In genomic region chr1:1157914-1158710, GRCh38 we compare ENCODE assay signal across 8 cellular contexts. TPM values are rescaled to one million over a fixed set of nuclear protein-coding genes. Genes with fewer than 3 reads are reported as not detected.
DNase-seq lines count a peak whose midpoint lies in the region; ATAC-seq and TF ChIP-seq lines count a peak whose summit lies in the region.

No MANE protein-coding gene starts in this region.

- no peaks in the 10 kb centered on the region for H3K27me3 Mint-ChIP-seq in activated naive CD8-positive, alpha-beta T cell treated with anti-CD3 and anti-CD28 coated beads, Interleukin-2, amount 10 ng/mL, durations not matched to agents 7 days and 5 days

- peaks cover 3% of the 10 kb centered on the region for H3K36me3 Mint-ChIP-seq in activated naive CD8-positive, alpha-beta T cell treated with anti-CD3 and anti-CD28 coated beads, Interleukin-2, amount 10 ng/mL, durations not matched to agents 7 days and 5 days

- H3K4me3 ChIP-seq in BE2C (ENCODE audit: low read depth, low read length) (peak overlapping the region; percentile 65), osteoblast (ENCODE audit: insufficient read depth, low read length) (peak overlapping the region; percentile 72)

- H3K27ac ChIP-seq in osteoblast (ENCODE audit: low read depth, low read length), result peak overlapping the region; percentile 41

- peak overlapping the region; percentile 56 for H3K27ac Mint-ChIP-seq in activated naive CD8-positive, alpha-beta T cell treated with anti-CD3 and anti-CD28 coated beads, Interleukin-2, amount 10 ng/mL, durations not matched to agents 7 days and 5 days

- H3K79me2 ChIP-seq in osteoblast (ENCODE audit: insufficient read depth, low read length), result no peaks in the 10 kb centered on the region

- H2AFZ ChIP-seq in osteoblast (ENCODE audit: low read length), result peak overlapping the region; percentile 78

- H3K9me3 Mint-ChIP-seq in activated naive CD8-positive, alpha-beta T cell treated with anti-CD3 and anti-CD28 coated beads, Interleukin-2, amount 10 ng/mL, durations not matched to agents 7 days and 5 days, result peaks cover 7% of the 10 kb centered on the region

- H3K4me1 ChIP-seq in BE2C, result 0 out of 2 replicates have a peak, but pooled peaks cover 4% of the 10 kb centered on the region
- H3K4me1 ChIP-seq in osteoblast (ENCODE audit: insufficient read depth, low read length), result peaks cover 8% of the 10 kb centered on the region

- no peaks in the 10 kb centered on the region for H3K36me3 ChIP-seq in BE2C
- H3K36me3 ChIP-seq in osteoblast (ENCODE audit: insufficient read depth, low read length), result no peaks in the 10 kb centered on the region

- DNase-seq in BE2C, result peak; percentile 45
- DNase-seq in NCI-H146 treated with DMSO at 0.1 percent for 48 hours (lab: John Stamatoyannopoulos, UW; ENCODE audit: unreplicated experiment), result peak; percentile 25
- peak; percentile 73 for DNase-seq in activated naive CD8-positive, alpha-beta T cell treated with anti-CD3 and anti-CD28 coated beads, Interleukin-2, amount 10 ng/mL, durations not matched to agents 7 days and 5 days
- DNase-seq in cardiac septum (ENCODE audit: low spot score), result peak; percentile 83
- peak; percentile 98 for DNase-seq in osteoblast (ENCODE audit: insufficient read length, low spot score, missing footprints)
- no peak for DNase-seq in NK-92 treated with Interleukin-12 subunit alpha and Interleukin-12 subunit beta, amount 100 ng/mL, for 24 hours (lab: John Stamatoyannopoulos, UW)
- DNase-seq in DMS114 treated with DMSO at 0.1 percent for 48 hours (lab: John Stamatoyannopoulos, UW; ENCODE audit: unreplicated experiment), result no peak

- intact Hi-C loops in cardiac septum (cut with DNase I), result loop anchor here (5.0 kb wide), 1 partner anchor 74 kb away; the partner anchor contains the start of genes B3GALT6 and SDF4

- no peaks in the 10 kb centered on the region for H3K9me3 ChIP-seq in BE2C
- no peaks in the 10 kb centered on the region for H3K9me3 ChIP-seq in osteoblast (ENCODE audit: low read depth, low read length)

- no peaks in the 10 kb centered on the region for H4K20me1 ChIP-seq in osteoblast (ENCODE audit: insufficient read depth, low read length)

- POLR2A ChIA-PET in activated naive CD8-positive, alpha-beta T cell treated with anti-CD3 and anti-CD28 coated beads, Interleukin-2, amount 10 ng/mL, durations not matched to agents 7 days and 5 days (lab: Charles Lee), result interaction anchor here (1.2 to 2.9 kb wide), 6 partner anchors 14 to 115 kb away, joined by 3 to 12 read pairs (median 6); partner anchors contain the start of genes B3GALT6, SDF4, TTLL10 and UBE2J2

- peak; percentile 49 for ATAC-seq in GM19455 (IDR thresholded peaks at IDR 0.05; ENCODE audit: unreplicated experiment)
- ATAC-seq in activated naive CD8-positive, alpha-beta T cell treated with anti-CD3 and anti-CD28 coated beads, Interleukin-2, amount 10 ng/mL, durations not matched to agents 7 days and 5 days (ENCODE audit: low read depth), result peak; percentile 71

- H3K27me3 ChIP-seq in BE2C (no peaks in the 10 kb centered on the region), osteoblast (ENCODE audit: insufficient read depth, low read length) (no peaks in the 10 kb centered on the region)

- TF ChIP-seq CTCF in BE2C (IDR thresholded peaks at IDR 0.05; ENCODE audit: low read depth, low read length) (no peak), osteoblast (IDR thresholded peaks at IDR 0.05; ENCODE audit: extremely low read depth, low read depth, low read length) (no peak)

- H3K4me2 ChIP-seq in osteoblast (ENCODE audit: insufficient read depth, low read length), result peak overlapping the region; percentile 95

- H3K4me3 Mint-ChIP-seq in activated naive CD8-positive, alpha-beta T cell treated with anti-CD3 and anti-CD28 coated beads, Interleukin-2, amount 10 ng/mL, durations not matched to agents 7 days and 5 days, result peak overlapping the region; percentile 39

- peaks cover 1% of the 10 kb centered on the region for H3K4me1 Mint-ChIP-seq in activated naive CD8-positive, alpha-beta T cell treated with anti-CD3 and anti-CD28 coated beads, Interleukin-2, amount 10 ng/mL, durations not matched to agents 7 days and 5 days

RNA-seq across cellular contexts. Expression of gene TTLL10, which starts 15.6 kb away (rescaled TPM):
- not detected for polyA plus RNA-seq in BE2C (2012; ENCODE audit: insufficient read depth, insufficient read length, low read depth)
- not detected for total RNA-seq in activated naive CD8-positive, alpha-beta T cell treated with anti-CD3 and anti-CD28 coated beads, Interleukin-2, amount 10 ng/mL, durations not matched to agents 7 days and 5 days
- 0.22 TPM for total RNA-seq in cardiac septum
- not detected in 2 replicates for total RNA-seq in osteoblast

RNA-seq across cellular contexts. Expression of gene C1orf159, which starts 42.2 kb away (rescaled TPM):
- polyA plus RNA-seq in BE2C (2012; ENCODE audit: insufficient read depth, insufficient read length, low read depth), result 32.0 TPM
- 10 to 100 TPM; 22.7 to 23.0 TPM for total RNA-seq in activated naive CD8-positive, alpha-beta T cell treated with anti-CD3 and anti-CD28 coated beads, Interleukin-2, amount 10 ng/mL, durations not matched to agents 7 days and 5 days
- total RNA-seq in cardiac septum, result 5.4 TPM
- total RNA-seq in osteoblast, result 5.4 and 8.5 TPM in 2 replicates

RNA-seq across cellular contexts. Expression of gene TNFRSF18, which starts 48.3 kb away (rescaled TPM):
- polyA plus RNA-seq in BE2C (2012; ENCODE audit: insufficient read depth, insufficient read length, low read depth), result not detected
- total RNA-seq in activated naive CD8-positive, alpha-beta T cell treated with anti-CD3 and anti-CD28 coated beads, Interleukin-2, amount 10 ng/mL, durations not matched to agents 7 days and 5 days, result 10 to 100 TPM; 11.4 to 15.0 TPM
- total RNA-seq in cardiac septum, result 0.19 TPM
- 0.29 TPM in 1 of 2 replicates, not detected in the other for total RNA-seq in osteoblast

RNA-seq across cellular contexts. Expression of gene TNFRSF4, which starts 55.8 kb away (rescaled TPM):
- 0.96 TPM for polyA plus RNA-seq in BE2C (2012; ENCODE audit: insufficient read depth, insufficient read length, low read depth)
- total RNA-seq in activated naive CD8-positive, alpha-beta T cell treated with anti-CD3 and anti-CD28 coated beads, Interleukin-2, amount 10 ng/mL, durations not matched to agents 7 days and 5 days, result 1 to 10 TPM; 2.4 to 3.1 TPM
- 4.3 TPM for total RNA-seq in cardiac septum
- total RNA-seq in osteoblast, result under 0.01 TPM in 1 of 2 replicates, not detected in the other

Comparison
In these comparisons a context has a peak if more than half of its experiments do, and no peak if none do; other contexts are left out.
1. DNase-seq: peak in BE2C (single experiment), NCI-H146 treated with DMSO at 0.1 percent for 48 hours (single experiment), activated naive CD8-positive, alpha-beta T cell treated with anti-CD3 and anti-CD28 coated beads, Interleukin-2, amount 10 ng/mL, durations not matched to agents 7 days and 5 days (single experiment), cardiac septum (single experiment) and osteoblast (single experiment); none in NK-92 treated with Interleukin-12 subunit alpha and Interleukin-12 subunit beta, amount 100 ng/mL, for 24 hours (single experiment) and DMS114 treated with DMSO at 0.1 percent for 48 hours (single experiment).